In the genomic region with DNA sequence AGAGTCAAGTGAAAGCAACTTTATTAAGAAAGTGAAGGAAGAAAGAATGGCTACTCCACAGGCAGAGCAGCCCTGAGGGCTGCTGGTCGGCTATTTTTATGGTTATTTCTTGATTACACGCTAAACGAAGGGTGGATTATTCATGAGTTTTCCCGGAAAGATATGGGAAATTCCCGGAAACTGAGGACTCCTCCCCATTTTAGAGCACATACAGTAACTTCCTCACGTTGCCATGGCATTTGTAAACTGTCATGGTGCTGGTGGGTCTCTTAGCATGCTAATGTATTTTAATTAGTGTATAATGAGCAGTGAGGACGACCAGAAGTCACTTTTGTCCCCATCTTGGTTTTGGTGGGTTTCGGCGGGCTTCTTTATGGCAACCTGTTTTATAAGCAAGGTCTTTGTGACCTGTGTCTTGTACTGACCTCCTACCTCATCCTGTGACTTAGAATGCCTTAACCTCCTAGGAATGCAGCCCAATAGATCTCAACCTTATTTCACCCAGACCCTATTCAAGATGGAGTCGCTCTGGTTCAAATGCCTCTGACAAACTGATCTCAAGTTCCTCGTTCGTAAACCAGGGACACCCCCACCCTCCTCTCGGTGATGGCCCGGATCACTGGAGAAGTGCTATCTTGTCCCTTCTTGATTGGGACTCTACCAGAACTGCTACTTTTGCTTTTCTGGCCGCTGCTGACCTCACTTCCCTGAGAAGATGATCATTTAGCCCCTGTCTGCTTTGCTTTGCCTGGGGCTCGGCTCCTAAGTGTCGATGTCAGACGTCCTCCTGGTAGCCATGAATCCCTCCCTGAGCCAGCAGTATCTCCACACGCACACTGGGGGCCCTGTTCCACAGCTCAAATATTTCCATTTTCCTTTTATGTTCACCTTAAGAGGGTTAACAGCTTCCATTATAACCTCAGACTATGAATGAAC, we compare ENCODE assay signal across 17 cellular contexts. TPM values are rescaled to one million over a fixed set of nuclear protein-coding genes. Genes with fewer than 3 reads are reported as not detected.
A peak's percentile ranks its signal among the peaks of the same experiment; 100 is the strongest.
DNase-seq lines count a peak whose midpoint lies in the region; ATAC-seq, FAIRE-seq and TF ChIP-seq lines count a peak whose summit lies in the region.
"Had no signal": no experiment of that assay in that cellular context is flagged by ENCODE, and none has a peak within 500 bp of the region (broad histone marks: within the 10 kb centered on the region; RNA-seq: fewer than 3 reads in every experiment).

No MANE protein-coding gene starts in this region.

- intact Hi-C loops in sigmoid colon (cut with DNase I) (no loop called here), natural killer cell (cut with micrococcal nuclease) (no loop called here)

- H3K4me3 Mint-ChIP-seq in WTC11, result no peak overlapping the region
- no peak overlapping the region for H3K4me3 Mint-ChIP-seq in natural killer cell

- H3K4me1 ChIP-seq in foreskin keratinocyte (peaks cover 19% of the 10 kb centered on the region), sigmoid colon (no peaks in the 10 kb centered on the region)
- H3K4me1 ChIP-seq: Peyer's patch had no signal

- TF ChIP-seq CTCF in WTC11 (IDR thresholded peaks at IDR 0.05), result no peak
- peak; percentile 3 for TF ChIP-seq CTCF in foreskin keratinocyte (conservative IDR thresholded peaks at IDR 0.05)
- TF ChIP-seq CTCF in sigmoid colon (IDR thresholded peaks at IDR 0.05), result no peak
- TF ChIP-seq CTCF in natural killer cell (IDR thresholded peaks at IDR 0.05), result no peak

- POLR2A ChIA-PET in WTC11 (lab: Charles Lee), result no interaction called here

- CTCF ChIA-PET in WTC11 (lab: Charles Lee), result interaction anchor here (0.7 to 2.3 kb wide), 5 partner anchors 10 to 56 kb away, joined by 3 to 10 read pairs (median 5); no protein-coding TSS in a partner anchor

- H3K27ac ChIP-seq in foreskin keratinocyte (peak overlapping the region; percentile 58), sigmoid colon (no peak overlapping the region)
- H3K27ac ChIP-seq: KMS-11, Peyer's patch had no signal

- H3K4me1 Mint-ChIP-seq in WTC11 (peaks cover 22% of the 10 kb centered on the region), natural killer cell (peaks cover 11 to 20% of the 10 kb centered on the region in 2 donors)

- peak; percentile 56 for ATAC-seq in WTC11
- ATAC-seq in foreskin keratinocyte, result peak; percentile 13
- ATAC-seq in natural killer cell, result no peak
- ATAC-seq: HepG2 had no signal

- peak; percentile 76 for DNase-seq in OCI-M1 (lab: John Stamatoyannopoulos, UW)
- DNase-seq in WTC11 (ENCODE audit: low spot score), result no peak
- DNase-seq in foreskin keratinocyte, result no peak
- DNase-seq in sigmoid colon, result peak; percentile 54
- DNase-seq in GM12892 (ENCODE audit: insufficient read length), result no peak
- no peak for DNase-seq in Ammon's horn (ENCODE audit: low spot score)
- DNase-seq in natural killer cell, result no peak
- DNase-seq: ACHN, AML-193, GM23248, NCI-H2081 treated with DMSO at 0.1 percent for 48 hours, NCI-H2227 treated with DMSO at 0.1 percent for 48 hours, NCI-H524 treated with DMSO at 0.1 percent for 48 hours, Peyer's patch, SHP77 had no signal

- no peaks in the 10 kb centered on the region for H3K9me3 ChIP-seq in sigmoid colon
- H3K9me3 ChIP-seq: Peyer's patch had no signal

- H3K4me3 ChIP-seq in sigmoid colon, result no peak overlapping the region
- H3K4me3 ChIP-seq: GM23248, Peyer's patch had no signal

- FAIRE-seq in GM12892 (lab: Jason Lieb, UNC), result no peak
- FAIRE-seq: HepG2 had no signal

- H3K27me3 ChIP-seq in foreskin keratinocyte (no peaks in the 10 kb centered on the region), sigmoid colon (no peaks in the 10 kb centered on the region)
- H3K27me3 ChIP-seq: Peyer's patch had no signal

- WGBS in sigmoid colon, 2 donors, result 79 to 91% methylated on average over 19 of the region's 19 CpGs

- H3K36me3 ChIP-seq in sigmoid colon, result peaks cover 10 to 18% (median 13%) of the 10 kb centered on the region in 4 donors

- H3K36me3 Mint-ChIP-seq in WTC11, result peaks cover 14% of the 10 kb centered on the region
- H3K36me3 Mint-ChIP-seq in natural killer cell, result no peaks in the 10 kb centered on the region

- TF ChIP-seq EP300 in sigmoid colon (IDR thresholded peaks at IDR 0.05), result no peak

- H3K27ac Mint-ChIP-seq in WTC11, result peak overlapping the region; percentile 23
- no peak overlapping the region for H3K27ac Mint-ChIP-seq in natural killer cell

- TF ChIP-seq POLR2A in sigmoid colon (IDR thresholded peaks at IDR 0.05) (no peak), GM12892 (IDR thresholded peaks at IDR 0.05; ENCODE audit: low read depth, low read length) (no peak)

- H3K9me3 Mint-ChIP-seq in WTC11 (no peaks in the 10 kb centered on the region), natural killer cell (no peaks in the 10 kb centered on the region)

- H3K27me3 Mint-ChIP-seq in WTC11 (ENCODE audit: low read depth) (no peaks in the 10 kb centered on the region), natural killer cell (ENCODE audit: low read depth in 2 of 2) (no peaks in the 10 kb centered on the region)

TF ChIP-seq in WTC11, 78 proteins besides CTCF, POLR2A, EP300 and RAD21 (continues in another document):
- TF ChIP-seq GTF2I (CRISPR knock-in tag; conservative IDR thresholded peaks at IDR 0.05) (no peak), NR2C2 (CRISPR knock-in tag; IDR thresholded peaks at IDR 0.05) (no peak), NR3C1 (CRISPR knock-in tag; conservative IDR thresholded peaks at IDR 0.05; ENCODE audit: low read depth) (no peak), HMGA2 (CRISPR knock-in tag; IDR thresholded peaks at IDR 0.05) (no peak), TEAD1 (CRISPR knock-in tag; IDR thresholded peaks at IDR 0.05) (no peak), ZNF263 (CRISPR knock-in tag; IDR thresholded peaks at IDR 0.05; ENCODE audit: low read depth) (no peak), GRHL2 (CRISPR knock-in tag; IDR thresholded peaks at IDR 0.05; ENCODE audit: insufficient replicate concordance, severe bottlenecking) (no peak)
- TF ChIP-seq, protein P1, sequence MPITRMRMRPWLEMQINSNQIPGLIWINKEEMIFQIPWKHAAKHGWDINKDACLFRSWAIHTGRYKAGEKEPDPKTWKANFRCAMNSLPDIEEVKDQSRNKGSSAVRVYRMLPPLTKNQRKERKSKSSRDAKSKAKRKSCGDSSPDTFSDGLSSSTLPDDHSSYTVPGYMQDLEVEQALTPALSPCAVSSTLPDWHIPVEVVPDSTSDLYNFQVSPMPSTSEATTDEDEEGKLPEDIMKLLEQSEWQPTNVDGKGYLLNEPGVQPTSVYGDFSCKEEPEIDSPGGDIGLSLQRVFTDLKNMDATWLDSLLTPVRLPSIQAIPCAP (CRISPR knock-in tag; IDR thresholded peaks at IDR 0.05), result no peak
- TF ChIP-seq, protein P2, sequence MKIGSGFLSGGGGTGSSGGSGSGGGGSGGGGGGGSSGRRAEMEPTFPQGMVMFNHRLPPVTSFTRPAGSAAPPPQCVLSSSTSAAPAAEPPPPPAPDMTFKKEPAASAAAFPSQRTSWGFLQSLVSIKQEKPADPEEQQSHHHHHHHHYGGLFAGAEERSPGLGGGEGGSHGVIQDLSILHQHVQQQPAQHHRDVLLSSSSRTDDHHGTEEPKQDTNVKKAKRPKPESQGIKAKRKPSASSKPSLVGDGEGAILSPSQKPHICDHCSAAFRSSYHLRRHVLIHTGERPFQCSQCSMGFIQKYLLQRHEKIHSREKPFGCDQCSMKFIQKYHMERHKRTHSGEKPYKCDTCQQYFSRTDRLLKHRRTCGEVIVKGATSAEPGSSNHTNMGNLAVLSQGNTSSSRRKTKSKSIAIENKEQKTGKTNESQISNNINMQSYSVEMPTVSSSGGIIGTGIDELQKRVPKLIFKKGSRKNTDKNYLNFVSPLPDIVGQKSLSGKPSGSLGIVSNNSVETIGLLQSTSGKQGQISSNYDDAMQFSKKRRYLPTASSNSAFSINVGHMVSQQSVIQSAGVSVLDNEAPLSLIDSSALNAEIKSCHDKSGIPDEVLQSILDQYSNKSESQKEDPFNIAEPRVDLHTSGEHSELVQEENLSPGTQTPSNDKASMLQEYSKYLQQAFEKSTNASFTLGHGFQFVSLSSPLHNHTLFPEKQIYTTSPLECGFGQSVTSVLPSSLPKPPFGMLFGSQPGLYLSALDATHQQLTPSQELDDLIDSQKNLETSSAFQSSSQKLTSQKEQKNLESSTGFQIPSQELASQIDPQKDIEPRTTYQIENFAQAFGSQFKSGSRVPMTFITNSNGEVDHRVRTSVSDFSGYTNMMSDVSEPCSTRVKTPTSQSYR (CRISPR knock-in tag; IDR thresholded peaks at IDR 0.05), result no peak
- TF ChIP-seq, protein P3, sequence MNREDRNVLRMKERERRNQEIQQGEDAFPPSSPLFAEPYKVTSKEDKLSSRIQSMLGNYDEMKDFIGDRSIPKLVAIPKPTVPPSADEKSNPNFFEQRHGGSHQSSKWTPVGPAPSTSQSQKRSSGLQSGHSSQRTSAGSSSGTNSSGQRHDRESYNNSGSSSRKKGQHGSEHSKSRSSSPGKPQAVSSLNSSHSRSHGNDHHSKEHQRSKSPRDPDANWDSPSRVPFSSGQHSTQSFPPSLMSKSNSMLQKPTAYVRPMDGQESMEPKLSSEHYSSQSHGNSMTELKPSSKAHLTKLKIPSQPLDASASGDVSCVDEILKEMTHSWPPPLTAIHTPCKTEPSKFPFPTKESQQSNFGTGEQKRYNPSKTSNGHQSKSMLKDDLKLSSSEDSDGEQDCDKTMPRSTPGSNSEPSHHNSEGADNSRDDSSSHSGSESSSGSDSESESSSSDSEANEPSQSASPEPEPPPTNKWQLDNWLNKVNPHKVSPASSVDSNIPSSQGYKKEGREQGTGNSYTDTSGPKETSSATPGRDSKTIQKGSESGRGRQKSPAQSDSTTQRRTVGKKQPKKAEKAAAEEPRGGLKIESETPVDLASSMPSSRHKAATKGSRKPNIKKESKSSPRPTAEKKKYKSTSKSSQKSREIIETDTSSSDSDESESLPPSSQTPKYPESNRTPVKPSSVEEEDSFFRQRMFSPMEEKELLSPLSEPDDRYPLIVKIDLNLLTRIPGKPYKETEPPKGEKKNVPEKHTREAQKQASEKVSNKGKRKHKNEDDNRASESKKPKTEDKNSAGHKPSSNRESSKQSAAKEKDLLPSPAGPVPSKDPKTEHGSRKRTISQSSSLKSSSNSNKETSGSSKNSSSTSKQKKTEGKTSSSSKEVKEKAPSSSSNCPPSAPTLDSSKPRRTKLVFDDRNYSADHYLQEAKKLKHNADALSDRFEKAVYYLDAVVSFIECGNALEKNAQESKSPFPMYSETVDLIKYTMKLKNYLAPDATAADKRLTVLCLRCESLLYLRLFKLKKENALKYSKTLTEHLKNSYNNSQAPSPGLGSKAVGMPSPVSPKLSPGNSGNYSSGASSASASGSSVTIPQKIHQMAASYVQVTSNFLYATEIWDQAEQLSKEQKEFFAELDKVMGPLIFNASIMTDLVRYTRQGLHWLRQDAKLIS (CRISPR knock-in tag; IDR thresholded peaks at IDR 0.05; ENCODE audit: borderline replicate concordance), result no peak

RNA-seq across cellular contexts. Expression of a gene that starts 48.8 kb away (rescaled TPM):
- total RNA-seq in WTC11 (2021) (119 to 128 TPM (median 124 TPM) in 3 replicates), foreskin keratinocyte (287 and 346 TPM in 2 replicates), sigmoid colon (10 to 100 TPM; 33.9 to 71.2 (median 36.4) TPM), natural killer cell (100 to 1,000 TPM in 1 of 3 donors, 10 to 100 TPM in 2; 83.1 to 114 (median 94.5) TPM)
- polyA plus RNA-seq in foreskin keratinocyte (237 and 287 TPM in 2 replicates), sigmoid colon (100 to 1,000 TPM in 1 of 3 donors, 10 to 100 TPM in 2; 21.0 to 105 (median 28.9) TPM)
- 17.4 TPM for polyA plus RNA-seq in GM12892 (2012; ENCODE audit: missing spikeins)

Comparison
In these comparisons a context has a peak if more than half of its experiments do, and no peak if none do; other contexts are left out.
1. DNase-seq: peak in OCI-M1 (single experiment) and sigmoid colon (single experiment); none in WTC11 (single experiment), foreskin keratinocyte (0 of 2), GM12892 (single experiment), Ammon's horn (single experiment) and natural killer cell (single experiment).
2. ATAC-seq: peak in WTC11 (single experiment) and foreskin keratinocyte (single experiment); none in natural killer cell (0 of 3).